In the genomic region with DNA sequence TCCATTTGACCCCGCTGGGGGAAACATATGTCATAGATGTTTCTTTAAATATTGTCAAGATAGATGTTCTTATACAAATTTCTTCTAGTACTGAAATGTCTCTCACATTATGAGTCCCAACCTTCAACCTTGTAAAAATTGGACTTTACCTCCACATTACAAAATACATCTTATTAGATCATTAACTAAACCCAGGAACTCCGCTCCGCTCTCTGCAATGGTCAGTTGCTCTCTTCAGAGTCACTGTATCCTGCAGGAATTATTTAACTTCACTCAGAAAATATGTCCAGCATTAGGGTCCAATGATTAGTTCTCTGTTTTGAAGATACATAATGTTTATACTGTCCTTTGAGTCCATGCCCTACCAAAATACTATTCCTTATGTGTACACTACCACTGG, we compare ENCODE assay signal across 1 cellular context.
TF ChIP-seq lines count a peak whose summit lies in the region.

No MANE protein-coding gene starts in this region.

TF ChIP-seq in HepG2, 621 proteins besides CTCF, POLR2A, EP300 and RAD21 (continued from another document):
- TF ChIP-seq, protein P1, sequence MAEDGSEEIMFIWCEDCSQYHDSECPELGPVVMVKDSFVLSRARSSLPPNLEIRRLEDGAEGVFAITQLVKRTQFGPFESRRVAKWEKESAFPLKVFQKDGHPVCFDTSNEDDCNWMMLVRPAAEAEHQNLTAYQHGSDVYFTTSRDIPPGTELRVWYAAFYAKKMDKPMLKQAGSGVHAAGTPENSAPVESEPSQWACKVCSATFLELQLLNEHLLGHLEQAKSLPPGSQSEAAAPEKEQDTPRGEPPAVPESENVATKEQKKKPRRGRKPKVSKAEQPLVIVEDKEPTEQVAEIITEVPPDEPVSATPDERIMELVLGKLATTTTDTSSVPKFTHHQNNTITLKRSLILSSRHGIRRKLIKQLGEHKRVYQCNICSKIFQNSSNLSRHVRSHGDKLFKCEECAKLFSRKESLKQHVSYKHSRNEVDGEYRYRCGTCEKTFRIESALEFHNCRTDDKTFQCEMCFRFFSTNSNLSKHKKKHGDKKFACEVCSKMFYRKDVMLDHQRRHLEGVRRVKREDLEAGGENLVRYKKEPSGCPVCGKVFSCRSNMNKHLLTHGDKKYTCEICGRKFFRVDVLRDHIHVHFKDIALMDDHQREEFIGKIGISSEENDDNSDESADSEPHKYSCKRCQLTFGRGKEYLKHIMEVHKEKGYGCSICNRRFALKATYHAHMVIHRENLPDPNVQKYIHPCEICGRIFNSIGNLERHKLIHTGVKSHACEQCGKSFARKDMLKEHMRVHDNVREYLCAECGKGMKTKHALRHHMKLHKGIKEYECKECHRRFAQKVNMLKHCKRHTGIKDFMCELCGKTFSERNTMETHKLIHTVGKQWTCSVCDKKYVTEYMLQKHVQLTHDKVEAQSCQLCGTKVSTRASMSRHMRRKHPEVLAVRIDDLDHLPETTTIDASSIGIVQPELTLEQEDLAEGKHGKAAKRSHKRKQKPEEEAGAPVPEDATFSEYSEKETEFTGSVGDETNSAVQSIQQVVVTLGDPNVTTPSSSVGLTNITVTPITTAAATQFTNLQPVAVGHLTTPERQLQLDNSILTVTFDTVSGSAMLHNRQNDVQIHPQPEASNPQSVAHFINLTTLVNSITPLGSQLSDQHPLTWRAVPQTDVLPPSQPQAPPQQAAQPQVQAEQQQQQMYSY (CRISPR knock-in tag; IDR thresholded peaks at IDR 0.05), result 0 out of 2 replicates have a peak, but pooled peaks have one; percentile 14
- 0 out of 2 replicates have a peak, but pooled peaks have one; percentile 46 for TF ChIP-seq RBFOX2 (IDR thresholded peaks at IDR 0.05; ENCODE audit: low read depth, low read length)
- peak; percentile 72 for TF ChIP-seq MIXL1 (CRISPR knock-in tag; IDR thresholded peaks at IDR 0.05)
- peak; percentile 32; the same call in 1 of the 2 replicates for TF ChIP-seq SALL1 (CRISPR knock-in tag; IDR thresholded peaks at IDR 0.05)
- TF ChIP-seq, protein P2, sequence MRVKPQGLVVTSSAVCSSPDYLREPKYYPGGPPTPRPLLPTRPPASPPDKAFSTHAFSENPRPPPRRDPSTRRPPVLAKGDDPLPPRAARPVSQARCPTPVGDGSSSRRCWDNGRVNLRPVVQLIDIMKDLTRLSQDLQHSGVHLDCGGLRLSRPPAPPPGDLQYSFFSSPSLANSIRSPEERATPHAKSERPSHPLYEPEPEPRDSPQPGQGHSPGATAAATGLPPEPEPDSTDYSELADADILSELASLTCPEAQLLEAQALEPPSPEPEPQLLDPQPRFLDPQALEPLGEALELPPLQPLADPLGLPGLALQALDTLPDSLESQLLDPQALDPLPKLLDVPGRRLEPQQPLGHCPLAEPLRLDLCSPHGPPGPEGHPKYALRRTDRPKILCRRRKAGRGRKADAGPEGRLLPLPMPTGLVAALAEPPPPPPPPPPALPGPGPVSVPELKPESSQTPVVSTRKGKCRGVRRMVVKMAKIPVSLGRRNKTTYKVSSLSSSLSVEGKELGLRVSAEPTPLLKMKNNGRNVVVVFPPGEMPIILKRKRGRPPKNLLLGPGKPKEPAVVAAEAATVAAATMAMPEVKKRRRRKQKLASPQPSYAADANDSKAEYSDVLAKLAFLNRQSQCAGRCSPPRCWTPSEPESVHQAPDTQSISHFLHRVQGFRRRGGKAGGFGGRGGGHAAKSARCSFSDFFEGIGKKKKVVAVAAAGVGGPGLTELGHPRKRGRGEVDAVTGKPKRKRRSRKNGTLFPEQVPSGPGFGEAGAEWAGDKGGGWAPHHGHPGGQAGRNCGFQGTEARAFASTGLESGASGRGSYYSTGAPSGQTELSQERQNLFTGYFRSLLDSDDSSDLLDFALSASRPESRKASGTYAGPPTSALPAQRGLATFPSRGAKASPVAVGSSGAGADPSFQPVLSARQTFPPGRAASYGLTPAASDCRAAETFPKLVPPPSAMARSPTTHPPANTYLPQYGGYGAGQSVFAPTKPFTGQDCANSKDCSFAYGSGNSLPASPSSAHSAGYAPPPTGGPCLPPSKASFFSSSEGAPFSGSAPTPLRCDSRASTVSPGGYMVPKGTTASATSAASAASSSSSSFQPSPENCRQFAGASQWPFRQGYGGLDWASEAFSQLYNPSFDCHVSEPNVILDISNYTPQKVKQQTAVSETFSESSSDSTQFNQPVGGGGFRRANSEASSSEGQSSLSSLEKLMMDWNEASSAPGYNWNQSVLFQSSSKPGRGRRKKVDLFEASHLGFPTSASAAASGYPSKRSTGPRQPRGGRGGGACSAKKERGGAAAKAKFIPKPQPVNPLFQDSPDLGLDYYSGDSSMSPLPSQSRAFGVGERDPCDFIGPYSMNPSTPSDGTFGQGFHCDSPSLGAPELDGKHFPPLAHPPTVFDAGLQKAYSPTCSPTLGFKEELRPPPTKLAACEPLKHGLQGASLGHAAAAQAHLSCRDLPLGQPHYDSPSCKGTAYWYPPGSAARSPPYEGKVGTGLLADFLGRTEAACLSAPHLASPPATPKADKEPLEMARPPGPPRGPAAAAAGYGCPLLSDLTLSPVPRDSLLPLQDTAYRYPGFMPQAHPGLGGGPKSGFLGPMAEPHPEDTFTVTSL (CRISPR knock-in tag; IDR thresholded peaks at IDR 0.05; ENCODE audit: borderline replicate concordance), result peak; percentile 39; the same call in 1 of the 2 replicates
- 0 out of 2 replicates have a peak, but pooled peaks have one; percentile 31 for TF ChIP-seq PPARG (CRISPR knock-in tag; conservative IDR thresholded peaks at IDR 0.05)
- TF ChIP-seq, protein P3, sequence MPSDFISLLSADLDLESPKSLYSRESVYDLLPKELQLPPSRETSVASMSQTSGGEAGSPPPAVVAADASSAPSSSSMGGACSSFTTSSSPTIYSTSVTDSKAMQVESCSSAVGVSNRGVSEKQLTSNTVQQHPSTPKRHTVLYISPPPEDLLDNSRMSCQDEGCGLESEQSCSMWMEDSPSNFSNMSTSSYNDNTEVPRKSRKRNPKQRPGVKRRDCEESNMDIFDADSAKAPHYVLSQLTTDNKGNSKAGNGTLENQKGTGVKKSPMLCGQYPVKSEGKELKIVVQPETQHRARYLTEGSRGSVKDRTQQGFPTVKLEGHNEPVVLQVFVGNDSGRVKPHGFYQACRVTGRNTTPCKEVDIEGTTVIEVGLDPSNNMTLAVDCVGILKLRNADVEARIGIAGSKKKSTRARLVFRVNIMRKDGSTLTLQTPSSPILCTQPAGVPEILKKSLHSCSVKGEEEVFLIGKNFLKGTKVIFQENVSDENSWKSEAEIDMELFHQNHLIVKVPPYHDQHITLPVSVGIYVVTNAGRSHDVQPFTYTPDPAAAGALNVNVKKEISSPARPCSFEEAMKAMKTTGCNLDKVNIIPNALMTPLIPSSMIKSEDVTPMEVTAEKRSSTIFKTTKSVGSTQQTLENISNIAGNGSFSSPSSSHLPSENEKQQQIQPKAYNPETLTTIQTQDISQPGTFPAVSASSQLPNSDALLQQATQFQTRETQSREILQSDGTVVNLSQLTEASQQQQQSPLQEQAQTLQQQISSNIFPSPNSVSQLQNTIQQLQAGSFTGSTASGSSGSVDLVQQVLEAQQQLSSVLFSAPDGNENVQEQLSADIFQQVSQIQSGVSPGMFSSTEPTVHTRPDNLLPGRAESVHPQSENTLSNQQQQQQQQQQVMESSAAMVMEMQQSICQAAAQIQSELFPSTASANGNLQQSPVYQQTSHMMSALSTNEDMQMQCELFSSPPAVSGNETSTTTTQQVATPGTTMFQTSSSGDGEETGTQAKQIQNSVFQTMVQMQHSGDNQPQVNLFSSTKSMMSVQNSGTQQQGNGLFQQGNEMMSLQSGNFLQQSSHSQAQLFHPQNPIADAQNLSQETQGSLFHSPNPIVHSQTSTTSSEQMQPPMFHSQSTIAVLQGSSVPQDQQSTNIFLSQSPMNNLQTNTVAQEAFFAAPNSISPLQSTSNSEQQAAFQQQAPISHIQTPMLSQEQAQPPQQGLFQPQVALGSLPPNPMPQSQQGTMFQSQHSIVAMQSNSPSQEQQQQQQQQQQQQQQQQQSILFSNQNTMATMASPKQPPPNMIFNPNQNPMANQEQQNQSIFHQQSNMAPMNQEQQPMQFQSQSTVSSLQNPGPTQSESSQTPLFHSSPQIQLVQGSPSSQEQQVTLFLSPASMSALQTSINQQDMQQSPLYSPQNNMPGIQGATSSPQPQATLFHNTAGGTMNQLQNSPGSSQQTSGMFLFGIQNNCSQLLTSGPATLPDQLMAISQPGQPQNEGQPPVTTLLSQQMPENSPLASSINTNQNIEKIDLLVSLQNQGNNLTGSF (CRISPR knock-in tag; IDR thresholded peaks at IDR 0.05), result no peak
- TF ChIP-seq, protein P4, sequence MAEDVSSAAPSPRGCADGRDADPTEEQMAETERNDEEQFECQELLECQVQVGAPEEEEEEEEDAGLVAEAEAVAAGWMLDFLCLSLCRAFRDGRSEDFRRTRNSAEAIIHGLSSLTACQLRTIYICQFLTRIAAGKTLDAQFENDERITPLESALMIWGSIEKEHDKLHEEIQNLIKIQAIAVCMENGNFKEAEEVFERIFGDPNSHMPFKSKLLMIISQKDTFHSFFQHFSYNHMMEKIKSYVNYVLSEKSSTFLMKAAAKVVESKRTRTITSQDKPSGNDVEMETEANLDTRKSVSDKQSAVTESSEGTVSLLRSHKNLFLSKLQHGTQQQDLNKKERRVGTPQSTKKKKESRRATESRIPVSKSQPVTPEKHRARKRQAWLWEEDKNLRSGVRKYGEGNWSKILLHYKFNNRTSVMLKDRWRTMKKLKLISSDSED (CRISPR knock-in tag; IDR thresholded peaks at IDR 0.05), result no peak
- TF ChIP-seq, protein P5, sequence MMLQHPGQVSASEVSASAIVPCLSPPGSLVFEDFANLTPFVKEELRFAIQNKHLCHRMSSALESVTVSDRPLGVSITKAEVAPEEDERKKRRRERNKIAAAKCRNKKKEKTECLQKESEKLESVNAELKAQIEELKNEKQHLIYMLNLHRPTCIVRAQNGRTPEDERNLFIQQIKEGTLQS (CRISPR knock-in tag; IDR thresholded peaks at IDR 0.05), result no peak
- TF ChIP-seq BCL6 (CRISPR knock-in tag; IDR thresholded peaks at IDR 0.05), result peak; percentile 42; the same call in 1 of the 2 replicates
- peak; percentile 41; the same call in 1 of the 2 replicates for TF ChIP-seq RARA (CRISPR knock-in tag; IDR thresholded peaks at IDR 0.05)
- TF ChIP-seq, protein P6, sequence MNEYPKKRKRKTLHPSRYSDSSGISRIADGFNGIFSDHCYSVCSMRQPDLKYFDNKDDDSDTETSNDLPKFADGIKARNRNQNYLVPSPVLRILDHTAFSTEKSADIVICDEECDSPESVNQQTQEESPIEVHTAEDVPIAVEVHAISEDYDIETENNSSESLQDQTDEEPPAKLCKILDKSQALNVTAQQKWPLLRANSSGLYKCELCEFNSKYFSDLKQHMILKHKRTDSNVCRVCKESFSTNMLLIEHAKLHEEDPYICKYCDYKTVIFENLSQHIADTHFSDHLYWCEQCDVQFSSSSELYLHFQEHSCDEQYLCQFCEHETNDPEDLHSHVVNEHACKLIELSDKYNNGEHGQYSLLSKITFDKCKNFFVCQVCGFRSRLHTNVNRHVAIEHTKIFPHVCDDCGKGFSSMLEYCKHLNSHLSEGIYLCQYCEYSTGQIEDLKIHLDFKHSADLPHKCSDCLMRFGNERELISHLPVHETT (CRISPR knock-in tag; conservative IDR thresholded peaks at IDR 0.05), result no peak
- TF ChIP-seq EEA1 (CRISPR knock-in tag; IDR thresholded peaks at IDR 0.05; ENCODE audit: borderline replicate concordance), result no peak
- peak; percentile 73; the same call in 1 of the 2 replicates for TF ChIP-seq HNF4G (IDR thresholded peaks at IDR 0.05; ENCODE audit: borderline replicate concordance, low read depth, low read length)
- no peak for TF ChIP-seq HNF4G (CRISPR knock-in tag; IDR thresholded peaks at IDR 0.05; ENCODE audit: borderline replicate concordance, low read depth)
- TF ChIP-seq MED1 (CRISPR knock-in tag; IDR thresholded peaks at IDR 0.05), result peak; percentile 58
- TF ChIP-seq HMG20A (CRISPR knock-in tag; IDR thresholded peaks at IDR 0.05; ENCODE audit: borderline replicate concordance), result peak; percentile 35; the same call in 1 of the 2 replicates
- TF ChIP-seq, protein P7, sequence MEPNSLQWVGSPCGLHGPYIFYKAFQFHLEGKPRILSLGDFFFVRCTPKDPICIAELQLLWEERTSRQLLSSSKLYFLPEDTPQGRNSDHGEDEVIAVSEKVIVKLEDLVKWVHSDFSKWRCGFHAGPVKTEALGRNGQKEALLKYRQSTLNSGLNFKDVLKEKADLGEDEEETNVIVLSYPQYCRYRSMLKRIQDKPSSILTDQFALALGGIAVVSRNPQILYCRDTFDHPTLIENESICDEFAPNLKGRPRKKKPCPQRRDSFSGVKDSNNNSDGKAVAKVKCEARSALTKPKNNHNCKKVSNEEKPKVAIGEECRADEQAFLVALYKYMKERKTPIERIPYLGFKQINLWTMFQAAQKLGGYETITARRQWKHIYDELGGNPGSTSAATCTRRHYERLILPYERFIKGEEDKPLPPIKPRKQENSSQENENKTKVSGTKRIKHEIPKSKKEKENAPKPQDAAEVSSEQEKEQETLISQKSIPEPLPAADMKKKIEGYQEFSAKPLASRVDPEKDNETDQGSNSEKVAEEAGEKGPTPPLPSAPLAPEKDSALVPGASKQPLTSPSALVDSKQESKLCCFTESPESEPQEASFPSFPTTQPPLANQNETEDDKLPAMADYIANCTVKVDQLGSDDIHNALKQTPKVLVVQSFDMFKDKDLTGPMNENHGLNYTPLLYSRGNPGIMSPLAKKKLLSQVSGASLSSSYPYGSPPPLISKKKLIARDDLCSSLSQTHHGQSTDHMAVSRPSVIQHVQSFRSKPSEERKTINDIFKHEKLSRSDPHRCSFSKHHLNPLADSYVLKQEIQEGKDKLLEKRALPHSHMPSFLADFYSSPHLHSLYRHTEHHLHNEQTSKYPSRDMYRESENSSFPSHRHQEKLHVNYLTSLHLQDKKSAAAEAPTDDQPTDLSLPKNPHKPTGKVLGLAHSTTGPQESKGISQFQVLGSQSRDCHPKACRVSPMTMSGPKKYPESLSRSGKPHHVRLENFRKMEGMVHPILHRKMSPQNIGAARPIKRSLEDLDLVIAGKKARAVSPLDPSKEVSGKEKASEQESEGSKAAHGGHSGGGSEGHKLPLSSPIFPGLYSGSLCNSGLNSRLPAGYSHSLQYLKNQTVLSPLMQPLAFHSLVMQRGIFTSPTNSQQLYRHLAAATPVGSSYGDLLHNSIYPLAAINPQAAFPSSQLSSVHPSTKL (CRISPR knock-in tag; IDR thresholded peaks at IDR 0.05), result 0 out of 2 replicates have a peak, but pooled peaks have one; percentile 51
- TF ChIP-seq CEBPG (CRISPR knock-in tag; IDR thresholded peaks at IDR 0.05), result peak; percentile 29; the same call in 1 of the 2 replicates
- no peak for TF ChIP-seq SOX13 (IDR thresholded peaks at IDR 0.05)
- peak in 1 of 2 experiments; percentile 33; a peak in 1 of 4 replicates for TF ChIP-seq SOX13 (CRISPR knock-in tag; conservative IDR thresholded peaks at IDR 0.05 in 1 of 2, IDR thresholded peaks at IDR 0.05 in 1 of 2)
- TF ChIP-seq NCOR1 (IDR thresholded peaks at IDR 0.05; ENCODE audit: borderline replicate concordance, low read length), result peak; percentile 36; the same call in 1 of the 2 replicates
- TF ChIP-seq THYN1 (CRISPR knock-in tag; IDR thresholded peaks at IDR 0.05; ENCODE audit: borderline replicate concordance, low read depth), result no peak
- TF ChIP-seq MAF1 (CRISPR knock-in tag; IDR thresholded peaks at IDR 0.05; ENCODE audit: borderline replicate concordance), result no peak
- no peak for TF ChIP-seq RXRB (CRISPR knock-in tag; IDR thresholded peaks at IDR 0.05; ENCODE audit: borderline replicate concordance)
- TF ChIP-seq GATAD2A (CRISPR knock-in tag; IDR thresholded peaks at IDR 0.05), result peak; percentile 32; the same call in 1 of the 2 replicates
- TF ChIP-seq PAF1 (CRISPR knock-in tag; IDR thresholded peaks at IDR 0.05), result no peak
- no peak for TF ChIP-seq NR3C1 (CRISPR knock-in tag; IDR thresholded peaks at IDR 0.05)
